21 cellular contexts compared by ENCODE assay signal in the genomic region with DNA sequence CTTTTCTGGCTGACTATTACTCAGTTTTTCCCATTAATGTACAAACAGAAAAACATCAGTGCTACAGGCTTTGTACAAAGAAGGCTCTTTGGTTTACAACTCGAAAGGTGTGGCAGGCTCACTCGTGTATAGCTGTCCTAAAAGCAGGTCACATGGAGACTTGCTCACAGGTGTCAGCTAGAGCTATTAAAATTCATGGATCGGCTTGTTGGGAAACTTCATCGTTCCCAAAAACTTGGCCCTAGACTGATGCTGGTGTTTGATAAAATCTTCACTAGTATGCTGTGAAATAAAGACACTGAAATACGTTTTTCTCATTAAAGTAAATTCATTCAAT.
"Had no signal": no experiment of that assay in that cellular context is flagged by ENCODE, and none has a peak within 500 bp of the region (broad histone marks: within the 10 kb centered on the region; RNA-seq: fewer than 3 reads in every experiment).

No MANE protein-coding gene starts in this region.

- H3K36me3 Mint-ChIP-seq: natural killer cell treated with Interleukin-12 subunit alpha and Interleukin-12 subunit beta and Interleukin-15 and Interleukin-18, amount 100 ng/mL, for 72 hours had no signal

- DNase-seq: dermis blood vessel endothelial cell; foreskin fibroblast; heart left ventricle; kidney glomerular epithelial cell; naive B cell; pancreas; spleen; stimulated activated naive CD4-positive, alpha-beta T cell; stimulated activated naive CD8-positive, alpha-beta T cell treated with anti-CD3 and anti-CD28 coated beads, Interleukin-15, amount 100 ng/mL, for 72 hours; thyroid gland; upper lobe of left lung had no signal

- H3K27ac ChIP-seq: coronary artery, heart left ventricle, hepatocyte, neutrophil, pancreas, right atrium auricular region, spleen, thyroid gland, upper lobe of left lung had no signal

- H3K4me3 Mint-ChIP-seq: memory B cell; naive B cell; natural killer cell treated with Interleukin-12 subunit alpha and Interleukin-12 subunit beta and Interleukin-15 and Interleukin-18, amount 100 ng/mL, for 72 hours; neural crest cell; stimulated activated naive CD8-positive, alpha-beta T cell treated with anti-CD3 and anti-CD28 coated beads, Interleukin-15, amount 100 ng/mL, for 72 hours had no signal

- H3K9me3 Mint-ChIP-seq: memory B cell; natural killer cell treated with Interleukin-12 subunit alpha and Interleukin-12 subunit beta and Interleukin-15 and Interleukin-18, amount 100 ng/mL, for 72 hours; stimulated activated naive CD8-positive, alpha-beta T cell treated with anti-CD3 and anti-CD28 coated beads, Interleukin-15, amount 100 ng/mL, for 72 hours had no signal

- H3K27ac Mint-ChIP-seq: memory B cell; natural killer cell treated with Interleukin-12 subunit alpha and Interleukin-12 subunit beta and Interleukin-15 and Interleukin-18, amount 100 ng/mL, for 72 hours; stimulated activated naive CD8-positive, alpha-beta T cell treated with anti-CD3 and anti-CD28 coated beads, Interleukin-15, amount 100 ng/mL, for 72 hours had no signal

- H3K4me3 ChIP-seq: coronary artery, gastroesophageal sphincter, heart left ventricle, hepatocyte, lung, pancreas, right atrium auricular region, skin epidermis, spleen, thyroid gland, upper lobe of left lung had no signal

- H3K36me3 ChIP-seq: gastroesophageal sphincter, heart left ventricle, neutrophil, pancreas, right atrium auricular region, spleen, thyroid gland, upper lobe of left lung had no signal

- H3K27me3 Mint-ChIP-seq: memory B cell; naive B cell; natural killer cell treated with Interleukin-12 subunit alpha and Interleukin-12 subunit beta and Interleukin-15 and Interleukin-18, amount 100 ng/mL, for 72 hours; stimulated activated naive CD8-positive, alpha-beta T cell treated with anti-CD3 and anti-CD28 coated beads, Interleukin-15, amount 100 ng/mL, for 72 hours had no signal

- ATAC-seq: gastroesophageal sphincter; heart left ventricle; natural killer cell treated with Interleukin-12 subunit alpha and Interleukin-12 subunit beta and Interleukin-15 and Interleukin-18, amount 100 ng/mL, for 72 hours; stimulated activated naive CD8-positive, alpha-beta T cell treated with anti-CD3 and anti-CD28 coated beads, Interleukin-15, amount 100 ng/mL, for 72 hours had no signal

- H3K27me3 ChIP-seq: gastroesophageal sphincter, heart left ventricle, hepatocyte, neutrophil, pancreas, right atrium auricular region, spleen, thyroid gland, upper lobe of left lung had no signal

- H3K9me3 ChIP-seq: gastroesophageal sphincter, heart left ventricle, neutrophil, pancreas, right atrium auricular region, spleen, thyroid gland, upper lobe of left lung had no signal
